In the genomic region with DNA sequence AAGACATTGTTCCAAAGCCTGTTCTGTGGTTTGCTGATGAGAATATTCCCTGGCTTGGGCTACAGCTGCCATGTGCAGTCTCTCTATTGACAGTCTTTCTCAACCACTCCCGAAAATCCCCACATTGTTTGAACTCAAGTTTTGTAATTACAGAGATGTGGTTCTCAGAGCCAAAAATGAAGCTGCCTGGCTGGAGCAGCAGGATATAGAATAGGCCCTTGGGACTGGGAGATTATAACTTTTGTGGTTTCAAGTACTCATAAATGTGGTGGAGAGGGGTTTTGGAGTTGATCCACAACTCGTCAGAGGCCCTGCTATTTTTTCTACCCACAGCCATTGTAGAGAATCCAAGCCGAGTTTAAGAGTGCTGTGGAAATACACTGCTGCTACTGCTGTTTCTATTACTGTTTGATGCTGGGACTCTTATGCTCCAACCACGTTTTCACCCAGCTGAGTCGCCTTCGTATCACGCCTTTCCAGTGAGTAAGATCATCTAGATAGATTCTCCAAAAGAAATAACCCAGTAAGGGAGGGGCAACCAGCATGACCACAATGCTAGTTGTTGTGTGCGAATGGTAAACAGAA, we compare ENCODE assay signal across 8 cellular contexts. TPM values are rescaled to one million over a fixed set of nuclear protein-coding genes. Genes with fewer than 3 reads are reported as not detected.
A peak's percentile ranks its signal among the peaks of the same experiment; 100 is the strongest.
DNase-seq lines count a peak whose midpoint lies in the region; ATAC-seq, FAIRE-seq and TF ChIP-seq lines count a peak whose summit lies in the region.

No MANE protein-coding gene starts in this region.

- ATAC-seq in GM19328 (IDR thresholded peaks at IDR 0.05; ENCODE audit: unreplicated experiment) = no peak
- ATAC-seq in GM19351 (IDR thresholded peaks at IDR 0.05; ENCODE audit: unreplicated experiment) = no peak
- no peak for ATAC-seq in GM18517 (IDR thresholded peaks at IDR 0.05; ENCODE audit: unreplicated experiment)

- H3K27me3 ChIP-seq in brain microvascular endothelial cell (replicated peaks) = no peaks in the 10 kb centered on the region
- H3K27me3 ChIP-seq in osteoblast (ENCODE audit: insufficient read depth, low read length) = no peaks in the 10 kb centered on the region

- no peaks in the 10 kb centered on the region for H3K79me2 ChIP-seq in osteoblast (ENCODE audit: insufficient read depth, low read length)

- H3K4me2 ChIP-seq in osteoblast (ENCODE audit: insufficient read depth, low read length) = peak overlapping the region; percentile 52

- H4K20me1 ChIP-seq in osteoblast (ENCODE audit: insufficient read depth, low read length) = no peaks in the 10 kb centered on the region

- H3K4me3 ChIP-seq in brain microvascular endothelial cell (ENCODE audit: low read depth, low read length) (no peak overlapping the region), osteoblast (ENCODE audit: insufficient read depth, low read length) (peak overlapping the region; percentile 5)

- in situ Hi-C loops in brain microvascular endothelial cell (cut with HindIII; ENCODE audit: low pct_ligation_motif_present, low sequenced_read_pairs) = no loop called here

- H3K27ac ChIP-seq in brain microvascular endothelial cell (peak overlapping the region; percentile 87), osteoblast (ENCODE audit: low read depth, low read length) (peak overlapping the region; percentile 95)

- H3K9me3 ChIP-seq in osteoblast (ENCODE audit: low read depth, low read length) = no peaks in the 10 kb centered on the region

- no peak for FAIRE-seq in GM19239 (lab: Jason Lieb, UNC)

- H3K4me1 ChIP-seq in osteoblast (ENCODE audit: insufficient read depth, low read length) = peaks cover 65% of the 10 kb centered on the region

- H3K36me3 ChIP-seq in brain microvascular endothelial cell (replicated peaks) (no peaks in the 10 kb centered on the region), osteoblast (ENCODE audit: insufficient read depth, low read length) (no peaks in the 10 kb centered on the region)

- H2AFZ ChIP-seq in osteoblast (ENCODE audit: low read length) = no peak overlapping the region

- DNase-seq in EL (peak; percentile 79), NCI-H187 (lab: John Stamatoyannopoulos, UW) (peak; percentile 2 to 27), brain microvascular endothelial cell (peak; percentile 78), osteoblast (ENCODE audit: insufficient read length, low spot score, missing footprints) (peak; percentile 96), GM19239 (ENCODE audit: insufficient read length, low spot score) (no peak)

- no peak for TF ChIP-seq CTCF in brain microvascular endothelial cell (IDR thresholded peaks at IDR 0.05; ENCODE audit: low read depth, low read length, missing control alignments)
- no peak for TF ChIP-seq CTCF in osteoblast (IDR thresholded peaks at IDR 0.05; ENCODE audit: extremely low read depth, low read depth, low read length)

RNA-seq across cellular contexts. Expression of a gene that starts 57.1 kb away (rescaled TPM):
- total RNA-seq in osteoblast = not detected in 2 replicates
